1 cellular context compared by ENCODE assay signal in the genomic region with DNA sequence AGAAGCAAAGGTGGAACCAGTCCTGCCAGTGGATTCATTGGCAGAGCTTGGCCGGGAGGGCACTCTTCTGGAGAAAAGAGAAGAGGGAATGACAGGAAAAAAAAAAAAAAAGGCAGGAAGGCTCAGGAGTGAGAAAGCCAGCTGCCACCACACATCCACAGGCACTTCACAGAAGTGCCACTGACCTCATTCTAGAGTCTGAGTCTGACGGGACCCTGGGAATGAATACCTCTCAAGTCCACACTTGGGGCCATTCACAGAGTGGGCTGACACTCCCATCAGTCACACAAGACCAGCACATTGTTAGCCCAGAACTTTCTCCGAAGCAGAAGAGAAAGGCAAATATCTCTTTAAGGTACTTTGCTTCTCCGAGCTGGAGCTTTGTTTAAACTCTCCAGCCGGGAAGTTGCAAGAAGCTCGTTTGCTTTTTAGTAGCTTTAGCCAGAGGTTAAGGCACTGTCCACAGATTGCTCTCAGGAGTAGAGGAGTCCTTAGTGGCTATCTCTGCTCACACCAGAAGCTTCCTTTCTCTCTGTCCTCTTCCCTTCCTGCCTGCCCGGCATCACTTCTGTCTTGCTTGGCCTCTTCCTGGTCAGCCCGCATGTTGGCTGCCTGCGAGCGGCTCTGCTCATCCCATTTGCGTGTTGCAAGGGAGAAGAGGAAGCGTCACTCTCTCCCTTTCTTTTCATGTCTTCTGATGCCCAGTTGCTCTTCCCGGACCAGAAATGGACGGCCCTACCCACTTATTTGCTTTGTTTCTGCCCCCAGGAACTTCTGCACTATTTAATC.
TF ChIP-seq lines count a peak whose summit lies in the region.

No MANE protein-coding gene starts in this region.

TF ChIP-seq in HepG2, 621 proteins besides CTCF, POLR2A, EP300 and RAD21:
- TF ChIP-seq ZBTB21 (CRISPR knock-in tag; IDR thresholded peaks at IDR 0.05) = no peak
